Comparison of ENCODE assay signal across 8 cellular contexts in the genomic region with DNA sequence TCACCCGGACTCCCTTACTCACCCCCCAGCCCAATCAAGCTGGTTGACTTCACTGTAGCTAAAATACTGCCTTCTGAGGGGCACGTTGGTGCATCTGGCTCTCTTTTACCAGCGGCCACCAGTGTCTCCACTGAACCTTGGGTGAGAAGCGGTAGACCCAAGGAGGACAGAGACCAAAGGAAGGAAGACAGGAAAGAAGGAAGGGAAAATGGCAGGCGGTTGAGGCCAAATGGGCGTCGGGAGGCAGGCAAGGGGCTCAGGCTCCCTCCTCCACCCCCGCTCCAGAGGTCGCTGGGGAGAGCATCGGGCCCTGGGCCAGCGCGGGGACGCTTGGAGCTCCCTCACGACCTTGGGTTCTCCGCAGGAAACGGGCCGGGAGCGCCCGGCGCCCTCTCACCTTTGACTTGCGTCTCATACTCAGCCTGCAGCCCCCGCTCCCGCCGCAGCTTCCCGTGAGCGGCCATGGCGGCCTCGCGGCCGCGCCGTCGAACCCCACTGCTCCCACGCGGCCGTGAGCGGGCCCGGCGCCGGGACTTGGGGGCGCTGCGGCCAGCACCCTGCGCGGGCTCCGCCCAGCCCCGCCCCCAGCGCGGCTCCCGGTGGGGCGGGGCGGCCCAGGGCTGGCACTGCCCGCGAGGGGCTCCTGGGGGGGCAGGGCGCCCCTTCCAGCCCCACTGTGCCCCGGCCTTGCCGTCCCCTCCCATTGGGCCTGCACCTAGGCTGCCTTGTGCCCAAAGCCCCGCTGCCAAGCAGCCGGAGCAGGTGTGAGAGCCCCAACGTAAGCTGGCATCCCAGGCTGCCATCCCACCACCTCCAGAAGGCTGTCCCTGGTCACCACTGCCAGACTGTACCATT. TPM values are rescaled to one million over a fixed set of nuclear protein-coding genes. Genes with fewer than 3 reads are reported as not detected.
DNase-seq lines count a peak whose midpoint lies in the region; ATAC-seq and TF ChIP-seq lines count a peak whose summit lies in the region.

A gene (minus strand): TSS at position 526 of the 855 bp plus-strand sequence. CDS start 62 bp downstream, at position 464.

- DNase-seq in NCI-H82 (lab: John Stamatoyannopoulos, UW) (peak; percentile 43), NCI-H82 treated with DMSO at 0.1 percent for 48 hours (lab: John Stamatoyannopoulos, UW; ENCODE audit: unreplicated experiment) (no peak), choroid plexus epithelial cell (ENCODE audit: low read depth) (no peak), substantia nigra (lab: John Stamatoyannopoulos, UW) (no peak), SKM-1 treated with dmso at 0.1 percent for 144 hours (lab: John Stamatoyannopoulos, UW; ENCODE audit: unreplicated experiment) (no peak)

- peaks cover 20% of the 10 kb centered on the region for H3K36me3 Mint-ChIP-seq in T-helper 1 cell treated with Interleukin-12 subunit alpha and Interleukin-12 subunit beta and Interleukin-4 antibody, amounts not matched to agents 30 μg/mL and 1 μg/mL, for 36 hours (ENCODE audit: low read depth)

- peaks cover 23% of the 10 kb centered on the region for H3K4me1 Mint-ChIP-seq in T-helper 1 cell treated with Interleukin-12 subunit alpha and Interleukin-12 subunit beta and Interleukin-4 antibody, amounts not matched to agents 30 μg/mL and 1 μg/mL, for 36 hours (ENCODE audit: low read depth)

- H3K4me3 ChIP-seq in choroid plexus epithelial cell (ENCODE audit: low read depth, low read length) (peak within 1 kb of the TSS; percentile 67), mononuclear cell (ENCODE audit: low read length) (peak within 1 kb of the TSS; percentile 67)

- no peaks in the 10 kb centered on the region for H3K27me3 Mint-ChIP-seq in T-helper 1 cell treated with Interleukin-12 subunit alpha and Interleukin-12 subunit beta and Interleukin-4 antibody, amounts not matched to agents 30 μg/mL and 1 μg/mL, for 36 hours (ENCODE audit: low read depth)

- no peaks in the 10 kb centered on the region for H3K9me3 ChIP-seq in mononuclear cell (ENCODE audit: low read depth, low read length)

- H3K4me3 Mint-ChIP-seq in T-helper 1 cell treated with Interleukin-12 subunit alpha and Interleukin-12 subunit beta and Interleukin-4 antibody, amounts not matched to agents 30 μg/mL and 1 μg/mL, for 36 hours = peak within 1 kb of the TSS; percentile 96

- H3K9me3 Mint-ChIP-seq in T-helper 1 cell treated with Interleukin-12 subunit alpha and Interleukin-12 subunit beta and Interleukin-4 antibody, amounts not matched to agents 30 μg/mL and 1 μg/mL, for 36 hours = no peaks in the 10 kb centered on the region

- peaks cover 54% of the 10 kb centered on the region for H3K4me1 ChIP-seq in mononuclear cell (ENCODE audit: insufficient read depth, low read length)

- H3K27me3 ChIP-seq in mononuclear cell (ENCODE audit: insufficient read depth, low read length) = no peaks in the 10 kb centered on the region

- ATAC-seq in HG03442 (IDR thresholded peaks at IDR 0.05; ENCODE audit: unreplicated experiment) = no peak

- H3K27ac ChIP-seq in substantia nigra (ENCODE audit: low read depth, low read length, poor library complexity, severe bottlenecking) = peak within 1 kb of the TSS; percentile 95

- H3K27ac Mint-ChIP-seq in T-helper 1 cell treated with Interleukin-12 subunit alpha and Interleukin-12 subunit beta and Interleukin-4 antibody, amounts not matched to agents 30 μg/mL and 1 μg/mL, for 36 hours = peak within 1 kb of the TSS; percentile 97

- TF ChIP-seq CTCF in choroid plexus epithelial cell (conservative IDR thresholded peaks at IDR 0.05; ENCODE audit: low read depth, low read length) = no peak

RNA-seq across cellular contexts. Expression of the gene that starts here (rescaled TPM):
- total RNA-seq in mononuclear cell = 199 TPM
